ENCODE assay signal across 8 cellular contexts in the genomic region with DNA sequence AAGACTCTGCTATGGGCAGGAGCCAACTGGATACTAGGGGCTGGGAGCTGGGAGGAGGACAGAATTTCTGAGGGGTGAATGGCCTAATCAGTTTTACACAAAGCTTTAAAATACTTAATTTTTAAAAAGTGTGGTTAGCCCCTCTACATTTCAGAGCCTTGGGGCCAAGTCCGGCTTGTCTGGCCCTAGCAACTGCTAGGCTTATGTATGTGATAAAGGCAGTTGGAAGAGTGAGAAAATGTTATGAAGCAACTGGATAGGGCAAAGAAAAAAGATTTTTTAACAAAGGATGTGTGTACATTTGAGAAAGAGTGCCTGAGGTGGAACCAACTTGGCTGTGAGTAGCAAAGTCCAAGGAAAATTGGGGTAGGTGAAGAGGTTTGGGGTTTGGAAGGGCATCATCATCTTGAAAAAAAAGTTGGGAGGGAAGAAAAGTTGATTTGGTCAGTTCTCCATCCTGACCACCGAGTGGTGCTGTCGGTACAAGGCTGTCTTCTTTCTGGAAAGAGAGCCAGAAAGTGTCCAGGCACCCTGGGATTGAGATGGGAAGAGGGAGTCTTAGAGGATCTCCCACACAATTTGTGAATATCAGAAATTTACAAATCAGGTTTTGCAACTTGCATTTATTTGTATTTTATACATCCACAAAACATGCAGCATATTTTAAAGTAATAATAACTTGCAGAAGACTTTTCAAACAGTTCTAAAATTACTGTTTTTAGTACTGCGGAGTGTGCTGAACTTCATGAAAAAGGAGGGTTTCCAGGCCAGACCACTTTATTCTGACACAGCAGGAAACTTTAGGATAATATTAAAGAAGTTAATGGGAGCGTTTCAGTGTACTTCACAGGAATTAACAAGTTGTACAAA.
DNase-seq lines count a peak whose midpoint lies in the region; ATAC-seq and TF ChIP-seq lines count a peak whose summit lies in the region.

No MANE protein-coding gene starts in this region.

- TF ChIP-seq CTCF in 22Rv1 (IDR thresholded peaks at IDR 0.05): peak; percentile 84
- peak; percentile 46 for TF ChIP-seq CTCF in GM06990 (IDR thresholded peaks at IDR 0.05; ENCODE audit: insufficient read depth, low read length, poor library complexity, severe bottlenecking)
- peak; percentile 57 for TF ChIP-seq CTCF in coronary artery (IDR thresholded peaks at IDR 0.05)

- no peak overlapping the region for H3K27ac ChIP-seq in 22Rv1
- no peak overlapping the region for H3K27ac ChIP-seq in coronary artery

- no peak for DNase-seq in GM06990 (ENCODE audit: extremely low read depth, insufficient read length)
- peak; percentile 15 for DNase-seq in NCI-H526 treated with DMSO at 0.1 percent for 48 hours (lab: John Stamatoyannopoulos, UW)
- no peak for DNase-seq in coronary artery (ENCODE audit: low spot score)
- peak; percentile 54 for DNase-seq in medulla oblongata (ENCODE audit: extremely low spot score)

- H3K36me3 ChIP-seq in GM06990 (ENCODE audit: control insufficient read depth, insufficient read depth, low read length): no peaks in the 10 kb centered on the region

- no peak overlapping the region for H3K4me3 ChIP-seq in GM06990 (replicated peaks; ENCODE audit: low read depth, low read length)
- H3K4me3 ChIP-seq in coronary artery: no peak overlapping the region

- ATAC-seq in HG02870 (IDR thresholded peaks at IDR 0.05; ENCODE audit: unreplicated experiment) (no peak), GM21786 (IDR thresholded peaks at IDR 0.05; ENCODE audit: unreplicated experiment) (no peak), GM21723 (IDR thresholded peaks at IDR 0.05; ENCODE audit: unreplicated experiment) (no peak)

- no peaks in the 10 kb centered on the region; the same call in none of the 2 replicates for H3K27me3 ChIP-seq in GM06990 (replicated peaks; ENCODE audit: control insufficient read depth, insufficient read depth, low read length)

Comparison
In these comparisons a context has a peak if more than half of its experiments do, and no peak if none do; other contexts are left out.
1. DNase-seq: peak in NCI-H526 treated with DMSO at 0.1 percent for 48 hours (single experiment) and medulla oblongata (single experiment); none in GM06990 (single experiment) and coronary artery (single experiment).
2. Peak in every context shown above with its lines, with median percentiles within 50 percentile points of each other: CTCF ChIP-seq.